Comparison of ENCODE assay signal across 12 cellular contexts in the genomic region with DNA sequence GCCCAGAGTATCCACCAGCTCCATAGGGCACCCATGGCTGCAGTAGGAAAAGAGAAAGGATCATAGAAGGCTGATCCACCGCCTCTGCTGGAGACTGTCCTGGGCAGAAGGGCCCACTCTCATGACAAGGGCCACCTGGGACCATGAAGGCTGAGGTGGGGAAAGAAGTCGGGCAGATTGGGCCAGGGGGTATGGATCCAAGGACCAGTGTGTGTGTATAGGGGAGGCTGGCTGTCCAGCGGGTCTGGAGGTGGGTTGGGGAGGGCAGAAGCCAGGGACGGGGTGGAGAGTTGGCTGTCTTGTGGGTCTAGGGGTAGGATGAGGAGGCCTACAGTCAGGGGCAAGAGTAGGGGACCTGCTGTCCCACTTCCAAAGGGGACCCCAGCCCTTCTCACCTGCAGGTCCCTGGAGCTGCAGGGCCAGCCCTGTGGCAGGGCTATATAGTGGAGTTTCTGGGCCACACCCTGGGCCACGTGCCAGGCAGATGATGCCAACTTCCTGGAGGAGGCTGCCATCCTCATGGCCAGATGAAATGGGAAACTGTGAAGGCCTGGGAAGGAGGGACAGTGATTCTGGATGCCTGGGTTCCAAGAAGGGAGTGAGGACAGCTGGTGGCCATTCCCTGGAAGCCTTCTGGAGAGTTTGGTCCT. TPM values are rescaled to one million over a fixed set of nuclear protein-coding genes. Genes with fewer than 3 reads are reported as not detected.
DNase-seq lines count a peak whose midpoint lies in the region; ATAC-seq lines count a peak whose summit lies in the region.
"Had no signal": no experiment of that assay in that cellular context is flagged by ENCODE, and none has a peak within 500 bp of the region (broad histone marks: within the 10 kb centered on the region; RNA-seq: fewer than 3 reads in every experiment).

A gene (minus strand): TSS at position 51 of the 650 bp plus-strand sequence.

- POLR2A ChIA-PET in activated CD4-positive, alpha-beta memory T cell treated with anti-CD3 and anti-CD28 coated beads, Interleukin-2, amount 10 ng/mL, durations not matched to agents 7 days and 5 days (lab: Charles Lee): interaction anchor here (1.1 kb wide), 1 partner anchor 35 kb away, joined by 3 read pairs; no protein-coding TSS in a partner anchor

- no peak within 1 kb of the TSS for H3K4me3 Mint-ChIP-seq in activated CD4-positive, alpha-beta memory T cell treated with anti-CD3 and anti-CD28 coated beads, Interleukin-2, amount 10 ng/mL, durations not matched to agents 7 days and 5 days
- H3K4me3 Mint-ChIP-seq in immature natural killer cell: no peak within 1 kb of the TSS
- peak within 1 kb of the TSS in 1 of 2 donors; percentile 41 for H3K4me3 Mint-ChIP-seq in stimulated activated naive B cell treated with anti-CD40 and anti-IgM and Interleukin-4, amounts not matched to agents 10 μg/mL and 1 μg/mL and 100 μg/mL, for 72 hours
- H3K4me3 Mint-ChIP-seq: GM23338 had no signal

- H3K36me3 Mint-ChIP-seq in activated CD4-positive, alpha-beta memory T cell treated with anti-CD3 and anti-CD28 coated beads, Interleukin-2, amount 10 ng/mL, durations not matched to agents 7 days and 5 days (ENCODE audit: low read depth): peaks cover 3% of the 10 kb centered on the region
- peaks cover 0 to 12% (median 3%) of the 10 kb centered on the region in 3 donors for H3K36me3 Mint-ChIP-seq in immature natural killer cell
- H3K36me3 Mint-ChIP-seq in stimulated activated naive B cell treated with anti-CD40 and anti-IgM and Interleukin-4, amounts not matched to agents 10 μg/mL and 1 μg/mL and 100 μg/mL, for 72 hours: peaks cover 4 to 5% of the 10 kb centered on the region in 2 donors

- H3K27me3 Mint-ChIP-seq in activated CD4-positive, alpha-beta memory T cell treated with anti-CD3 and anti-CD28 coated beads, Interleukin-2, amount 10 ng/mL, durations not matched to agents 7 days and 5 days: no peaks in the 10 kb centered on the region
- peaks cover 0 to 1% (median 0%) of the 10 kb centered on the region in 3 donors for H3K27me3 Mint-ChIP-seq in immature natural killer cell (ENCODE audit: low read depth in 3 of 3)
- H3K27me3 Mint-ChIP-seq in stimulated activated naive B cell treated with anti-CD40 and anti-IgM and Interleukin-4, amounts not matched to agents 10 μg/mL and 1 μg/mL and 100 μg/mL, for 72 hours: peaks cover 0 to 1% of the 10 kb centered on the region in 2 donors

- H3K4me1 Mint-ChIP-seq in activated CD4-positive, alpha-beta memory T cell treated with anti-CD3 and anti-CD28 coated beads, Interleukin-2, amount 10 ng/mL, durations not matched to agents 7 days and 5 days: peaks cover 40% of the 10 kb centered on the region
- peaks cover 46 to 47% of the 10 kb centered on the region in 2 donors for H3K4me1 Mint-ChIP-seq in immature natural killer cell
- peaks cover 26 to 50% of the 10 kb centered on the region in 2 donors for H3K4me1 Mint-ChIP-seq in stimulated activated naive B cell treated with anti-CD40 and anti-IgM and Interleukin-4, amounts not matched to agents 10 μg/mL and 1 μg/mL and 100 μg/mL, for 72 hours
- H3K4me1 Mint-ChIP-seq: GM23338 had no signal

- peaks cover 2% of the 10 kb centered on the region for H3K9me3 Mint-ChIP-seq in activated CD4-positive, alpha-beta memory T cell treated with anti-CD3 and anti-CD28 coated beads, Interleukin-2, amount 10 ng/mL, durations not matched to agents 7 days and 5 days
- H3K9me3 Mint-ChIP-seq in immature natural killer cell: peaks cover 0 to 4% (median 2%) of the 10 kb centered on the region in 6 donors
- peaks cover 0 to 4% of the 10 kb centered on the region in 2 donors for H3K9me3 Mint-ChIP-seq in stimulated activated naive B cell treated with anti-CD40 and anti-IgM and Interleukin-4, amounts not matched to agents 10 μg/mL and 1 μg/mL and 100 μg/mL, for 72 hours
- H3K9me3 Mint-ChIP-seq: GM23338 had no signal

- peak; percentile 25 for DNase-seq in DMS53 (lab: John Stamatoyannopoulos, UW)
- DNase-seq in DMS53 treated with DMSO at 0.1 percent for 48 hours (lab: John Stamatoyannopoulos, UW; ENCODE audit: unreplicated experiment): no peak
- no peak for DNase-seq in activated CD4-positive, alpha-beta memory T cell treated with anti-CD3 and anti-CD28 coated beads, Interleukin-2, amount 10 ng/mL, durations not matched to agents 7 days and 5 days
- DNase-seq in immature natural killer cell: no peak
- DNase-seq in stimulated activated naive B cell treated with anti-CD40 and anti-IgM and Interleukin-4, amounts not matched to agents 10 μg/mL and 1 μg/mL and 100 μg/mL, for 72 hours: no peak
- no peak for DNase-seq in germinal center (ENCODE audit: low spot score)
- DNase-seq: activated CD4-positive, alpha-beta T cell treated with anti-CD3 and anti-CD28 coated beads, Interleukin-2, amount 50 U/mL, for 48 hours; kidney glomerular epithelial cell; right lobe of liver had no signal

- ATAC-seq in stimulated activated naive B cell treated with anti-CD40 and anti-IgM and Interleukin-4, amounts not matched to agents 10 μg/mL and 1 μg/mL and 100 μg/mL, for 72 hours (replicated peaks): no peak
- ATAC-seq in HG02759 (IDR thresholded peaks at IDR 0.05; ENCODE audit: unreplicated experiment): no peak
- ATAC-seq in GM19035 (IDR thresholded peaks at IDR 0.05; ENCODE audit: unreplicated experiment): no peak

- peak within 1 kb of the TSS; percentile 47 for H3K27ac Mint-ChIP-seq in activated CD4-positive, alpha-beta memory T cell treated with anti-CD3 and anti-CD28 coated beads, Interleukin-2, amount 10 ng/mL, durations not matched to agents 7 days and 5 days
- peak within 1 kb of the TSS in 5 of 6 donors; percentile 28 to 77 (median 69) for H3K27ac Mint-ChIP-seq in immature natural killer cell
- peak within 1 kb of the TSS; percentile 87 for H3K27ac Mint-ChIP-seq in stimulated activated naive B cell treated with anti-CD40 and anti-IgM and Interleukin-4, amounts not matched to agents 10 μg/mL and 1 μg/mL and 100 μg/mL, for 72 hours
- H3K27ac Mint-ChIP-seq: GM23338 had no signal

- CTCF ChIA-PET in activated CD4-positive, alpha-beta memory T cell treated with anti-CD3 and anti-CD28 coated beads, Interleukin-2, amount 10 ng/mL, durations not matched to agents 7 days and 5 days (lab: Charles Lee): no interaction called here

RNA-seq across cellular contexts. Expression of the gene that starts here (rescaled TPM):
- total RNA-seq in activated CD4-positive, alpha-beta memory T cell treated with anti-CD3 and anti-CD28 coated beads, Interleukin-2, amount 10 ng/mL, durations not matched to agents 7 days and 5 days: 1 to 10 TPM in 1 of 2 experiments, under 1 TPM in 1; 0.65 to 1.4 TPM
- under 1 TPM in 2 of 3 donors, not detected in 1; 0.36 to 0.92 TPM for polyA plus RNA-seq in immature natural killer cell
